In the genomic region with DNA sequence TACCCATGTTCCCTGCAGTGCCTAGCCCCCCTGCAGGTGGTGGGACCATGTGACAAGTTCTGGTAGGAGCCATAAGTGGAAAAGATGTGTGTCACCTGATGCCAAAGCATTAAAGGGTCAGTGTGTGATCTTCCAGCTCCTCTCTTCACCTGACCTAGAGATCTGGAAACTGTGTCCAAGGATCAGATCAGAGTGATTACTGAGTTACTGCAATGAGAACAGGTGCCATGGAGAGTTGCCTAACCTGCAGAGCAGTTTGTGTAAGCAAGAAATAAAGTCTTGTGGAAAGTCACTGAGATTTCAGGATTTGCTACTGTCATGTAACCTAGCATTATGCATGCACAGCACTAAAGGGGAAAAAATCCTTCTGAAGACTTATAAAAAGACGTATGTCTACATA, we compare ENCODE assay signal across 8 cellular contexts.
"Had no signal": no experiment of that assay in that cellular context is flagged by ENCODE, and none has a peak within 500 bp of the region (broad histone marks: within the 10 kb centered on the region; RNA-seq: fewer than 3 reads in every experiment).

No MANE protein-coding gene starts in this region.

- H3K36me3 ChIP-seq: HAP-1 had no signal

- H3K27ac ChIP-seq: GM23248, HL-60, KMS-11 had no signal

- H3K4me1 ChIP-seq: HAP-1 had no signal

- H3K27ac Mint-ChIP-seq: IgD-negative memory B cell had no signal

- H3K9me3 ChIP-seq: HAP-1 had no signal

- DNase-seq: GM23248, GOT3, H7, KBM-7 had no signal

- H3K9ac ChIP-seq: GM23248, KMS-11 had no signal

- H3K4me3 Mint-ChIP-seq: IgD-negative memory B cell had no signal

- H3K4me2 ChIP-seq: KMS-11 had no signal

- H3K4me3 ChIP-seq: GM23248, HAP-1 had no signal

- H2AFZ ChIP-seq: GM23248 had no signal

- H3K36me3 Mint-ChIP-seq: IgD-negative memory B cell had no signal

- H3K4me1 Mint-ChIP-seq: IgD-negative memory B cell had no signal
